In the genomic region with DNA sequence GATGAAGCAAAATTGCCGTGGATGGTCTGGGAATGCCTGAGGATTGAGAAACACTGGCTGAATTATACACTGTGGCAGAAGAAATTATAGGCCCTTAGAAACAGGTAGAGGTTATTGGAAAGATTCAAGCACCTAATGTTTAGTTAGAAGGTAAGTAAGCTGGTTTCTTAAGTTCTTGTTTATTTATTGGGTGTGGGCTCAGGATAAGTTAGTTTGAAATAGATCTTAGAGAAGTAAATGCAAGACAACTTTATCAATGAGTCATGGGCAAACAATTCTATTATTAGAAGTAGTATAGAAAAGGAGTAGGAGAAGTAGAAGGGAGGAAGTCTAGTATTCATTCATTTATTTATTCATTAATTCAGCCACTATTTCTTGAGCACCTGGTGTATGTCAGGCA, we compare ENCODE assay signal across 13 cellular contexts.
A peak's percentile ranks its signal among the peaks of the same experiment; 100 is the strongest.
DNase-seq lines count a peak whose midpoint lies in the region; ATAC-seq and TF ChIP-seq lines count a peak whose summit lies in the region.
"Had no signal": no experiment of that assay in that cellular context is flagged by ENCODE, and none has a peak within 500 bp of the region (broad histone marks: within the 10 kb centered on the region; RNA-seq: fewer than 3 reads in every experiment).

No MANE protein-coding gene starts in this region.

- H3K4me3 ChIP-seq in breast epithelium: no peak overlapping the region
- no peak overlapping the region for H3K4me3 ChIP-seq in astrocyte of the spinal cord (ENCODE audit: low read depth, low read length)
- H3K4me3 ChIP-seq in mesenchymal stem cell (ENCODE audit: insufficient read depth in 1 of 2, low read depth in 1 of 2, low read length in 2 of 2): peak overlapping the region in 1 of 2 experiments; percentile 38
- no peak overlapping the region for H3K4me3 ChIP-seq in BE2C (ENCODE audit: low read depth, low read length)

- ATAC-seq in HG03442 (IDR thresholded peaks at IDR 0.05; ENCODE audit: unreplicated experiment): no peak

- H4K8ac ChIP-seq in mesenchymal stem cell (ENCODE audit: low read length): no peak overlapping the region

- BruUV-seq in MCF 10A (replicated peaks; lab: Mats Ljungman, UMichigan): no TSS peak

- H3K27ac ChIP-seq in breast epithelium (peak overlapping the region in 1 of 2 donors; percentile 87), mesenchymal stem cell (ENCODE audit: low read length, poor library complexity, severe bottlenecking) (no peak overlapping the region)
- H3K27ac ChIP-seq: brain microvascular endothelial cell had no signal

- H3K36me3 Mint-ChIP-seq in MCF 10A (ENCODE audit: insufficient read depth, unreplicated experiment) (peaks cover 8% of the 10 kb centered on the region), type B pancreatic cell (peaks cover 15% of the 10 kb centered on the region)

- no peak overlapping the region for H2AK5ac ChIP-seq in mesenchymal stem cell (ENCODE audit: low read length, severe bottlenecking)

- WGBS in mesenchymal stem cell: 86% methylated on average over 1 of the region's 1 CpG

- TF ChIP-seq POLR2A in breast epithelium (IDR thresholded peaks at IDR 0.05): no peak

- H3K9me3 ChIP-seq in breast epithelium: peaks cover 0 to 4% of the 10 kb centered on the region in 2 donors
- peaks cover 2% of the 10 kb centered on the region for H3K9me3 ChIP-seq in mesenchymal stem cell (ENCODE audit: control insufficient read depth, low read length)
- H3K9me3 ChIP-seq in BE2C: no peaks in the 10 kb centered on the region

- H3K36me3 ChIP-seq in breast epithelium: no peaks in the 10 kb centered on the region
- H3K36me3 ChIP-seq in mesenchymal stem cell (ENCODE audit: control insufficient read depth in 1 of 2, insufficient read depth in 2 of 2, low read depth in 1 of 2, low read length in 2 of 2): no peaks in the 10 kb centered on the region
- no peaks in the 10 kb centered on the region for H3K36me3 ChIP-seq in BE2C
- H3K36me3 ChIP-seq: brain microvascular endothelial cell had no signal

- H3K18ac ChIP-seq in mesenchymal stem cell (ENCODE audit: low read depth in 1 of 2, low read length in 2 of 2): no peak overlapping the region

- no peak overlapping the region for H3K9ac ChIP-seq in mesenchymal stem cell (ENCODE audit: low read length)

- H3K4ac ChIP-seq in mesenchymal stem cell (ENCODE audit: low read depth in 1 of 2, low read length in 2 of 2): no peak overlapping the region

- H3K4me1 ChIP-seq in breast epithelium: peaks cover 7 to 11% of the 10 kb centered on the region in 2 donors
- H3K4me1 ChIP-seq in mesenchymal stem cell (ENCODE audit: control insufficient read depth, insufficient read depth, low read depth, low read length): peaks cover 16% of the 10 kb centered on the region
- H3K4me1 ChIP-seq in BE2C: peaks cover 19% of the 10 kb centered on the region

- in situ Hi-C loops in astrocyte of the spinal cord (cut with HindIII; ENCODE audit: low sequenced_read_pairs): no loop called here

- H2BK15ac ChIP-seq in mesenchymal stem cell (ENCODE audit: low read depth, poor library complexity, severe bottlenecking): no peak overlapping the region

- peaks cover 19% of the 10 kb centered on the region for H3K79me1 ChIP-seq in mesenchymal stem cell (replicated peaks; ENCODE audit: low read length, poor library complexity, severe bottlenecking)

- CTCF ChIA-PET in MCF 10A (lab: Yijun Ruan, JAX): no interaction called here

- intact Hi-C loops in MCF 10A (cut with micrococcal nuclease) (loop anchor here (10.0 kb wide), 1 partner anchor 98 kb away; the partner anchor contains the start of gene KAT6B), breast epithelium (cut with DNase I; ENCODE audit: low total_unique reads) (no loop called here)

- no peak overlapping the region for H2BK5ac ChIP-seq in mesenchymal stem cell (ENCODE audit: low read depth, low read length, poor library complexity, severe bottlenecking)

- peaks cover 35% of the 10 kb centered on the region for H3K4me1 Mint-ChIP-seq in MCF 10A (ENCODE audit: insufficient read depth, unreplicated experiment)
- peaks cover 46% of the 10 kb centered on the region for H3K4me1 Mint-ChIP-seq in type B pancreatic cell (ENCODE audit: unreplicated experiment)

- H3K23ac ChIP-seq in mesenchymal stem cell (ENCODE audit: low read length in 2 of 2): no peak overlapping the region

- no peak overlapping the region for H3K4me2 ChIP-seq in mesenchymal stem cell (ENCODE audit: low read length, poor library complexity, severe bottlenecking)

- no peaks in the 10 kb centered on the region for H3K27me3 Mint-ChIP-seq in MCF 10A (ENCODE audit: insufficient read depth, unreplicated experiment)
- no peaks in the 10 kb centered on the region for H3K27me3 Mint-ChIP-seq in type B pancreatic cell

- no peak overlapping the region for H3K14ac ChIP-seq in mesenchymal stem cell (ENCODE audit: low read length in 2 of 2)

- H2BK12ac ChIP-seq in mesenchymal stem cell (ENCODE audit: low read length in 2 of 2): no peak overlapping the region

- H2BK120ac ChIP-seq in mesenchymal stem cell (ENCODE audit: low read depth, low read length): no peak overlapping the region

- H3K4me3 Mint-ChIP-seq in MCF 10A (ENCODE audit: unreplicated experiment) (peak overlapping the region; percentile 2), type B pancreatic cell (no peak overlapping the region)

- H2AFZ ChIP-seq in mesenchymal stem cell (ENCODE audit: low read depth, low read length): no peak overlapping the region

- H3K9me3 Mint-ChIP-seq in MCF 10A (ENCODE audit: unreplicated experiment): peaks cover 8% of the 10 kb centered on the region
- no peaks in the 10 kb centered on the region for H3K9me3 Mint-ChIP-seq in type B pancreatic cell

- POLR2A ChIA-PET in MCF 10A (lab: Yijun Ruan, JAX): no interaction called here

- DNase-seq in MCF 10A (ENCODE audit: unreplicated experiment) (no peak), breast epithelium (ENCODE audit: low spot score in 2 of 2) (no peak), astrocyte of the spinal cord (ENCODE audit: low read depth, low spot score) (peak; percentile 24), mesenchymal stem cell (peak; percentile 45), type B pancreatic cell (ENCODE audit: extremely low spot score, unreplicated experiment) (no peak), BE2C (no peak), Ammon's horn (ENCODE audit: low spot score) (no peak)
- DNase-seq: activated CD8-positive, alpha-beta memory T cell treated with anti-CD3 and anti-CD28 coated beads, Interleukin-2, amount 50 U/mL, for 48 hours; brain microvascular endothelial cell; kidney; NCI-H187; stimulated activated CD4-positive, alpha-beta T cell treated with anti-CD3 and anti-CD28 coated beads, Interleukin-4, amount 100 ng/mL, for 4 hours had no signal

- H3K27me3 ChIP-seq in breast epithelium (no peaks in the 10 kb centered on the region), mesenchymal stem cell (ENCODE audit: control insufficient read depth in 1 of 2, insufficient read depth in 1 of 2, low read length in 2 of 2) (no peaks in the 10 kb centered on the region), BE2C (no peaks in the 10 kb centered on the region)
- H3K27me3 ChIP-seq: brain microvascular endothelial cell had no signal

- H3K27ac Mint-ChIP-seq in MCF 10A (ENCODE audit: low read depth, unreplicated experiment): peak overlapping the region; percentile 28
- H3K27ac Mint-ChIP-seq in type B pancreatic cell: peak overlapping the region; percentile 11

- H4K91ac ChIP-seq in mesenchymal stem cell (ENCODE audit: low read length): no peak overlapping the region

- TF ChIP-seq CTCF in MCF 10A (IDR thresholded peaks at IDR 0.05; ENCODE audit: unreplicated experiment): no peak
- no peak for TF ChIP-seq CTCF in breast epithelium (IDR thresholded peaks at IDR 0.05)
- TF ChIP-seq CTCF in astrocyte of the spinal cord (IDR thresholded peaks at IDR 0.05; ENCODE audit: low read depth, low read length): no peak
- TF ChIP-seq CTCF in type B pancreatic cell (conservative IDR thresholded peaks at IDR 0.05): no peak
- no peak for TF ChIP-seq CTCF in BE2C (IDR thresholded peaks at IDR 0.05; ENCODE audit: low read depth, low read length)

Comparison
In these comparisons a context has a peak if more than half of its experiments do, and no peak if none do; other contexts are left out.
1. DNase-seq: peak in astrocyte of the spinal cord (single experiment) and mesenchymal stem cell (single experiment); none in MCF 10A (single experiment), breast epithelium (0 of 2), type B pancreatic cell (single experiment), BE2C (single experiment) and Ammon's horn (single experiment).